Comparison of ENCODE assay signal across 1 cellular context in genomic region chr1:229572286-229572685, GRCh38.
TF ChIP-seq lines count a peak whose summit lies in the region.

No MANE protein-coding gene starts in this region.

TF ChIP-seq in HEK293, 187 proteins besides CTCF, POLR2A, EP300 and RAD21 (continued from another document):
- peak; percentile 94 for TF ChIP-seq TSHZ1 (tag by site-specific recombination; IDR thresholded peaks at IDR 0.05; ENCODE audit: borderline replicate concordance)
- TF ChIP-seq ZNF366 (tag by site-specific recombination; conservative IDR thresholded peaks at IDR 0.05), result peak; percentile 91
- peak; percentile 52 for TF ChIP-seq SP7 (tag by site-specific recombination; IDR thresholded peaks at IDR 0.05)
- no peak for TF ChIP-seq ZNF280D (tag by site-specific recombination; IDR thresholded peaks at IDR 0.05)
- TF ChIP-seq ZNF433 (tag by site-specific recombination; IDR thresholded peaks at IDR 0.05; ENCODE audit: low read depth), result no peak
- peak; percentile 75 for TF ChIP-seq FEZF1 (tag by site-specific recombination; IDR thresholded peaks at IDR 0.05)
- 0 out of 2 replicates have a peak, but pooled peaks have one; percentile 71 for TF ChIP-seq ZSCAN23 (tag by site-specific recombination; IDR thresholded peaks at IDR 0.05)
- TF ChIP-seq, protein P1, sequence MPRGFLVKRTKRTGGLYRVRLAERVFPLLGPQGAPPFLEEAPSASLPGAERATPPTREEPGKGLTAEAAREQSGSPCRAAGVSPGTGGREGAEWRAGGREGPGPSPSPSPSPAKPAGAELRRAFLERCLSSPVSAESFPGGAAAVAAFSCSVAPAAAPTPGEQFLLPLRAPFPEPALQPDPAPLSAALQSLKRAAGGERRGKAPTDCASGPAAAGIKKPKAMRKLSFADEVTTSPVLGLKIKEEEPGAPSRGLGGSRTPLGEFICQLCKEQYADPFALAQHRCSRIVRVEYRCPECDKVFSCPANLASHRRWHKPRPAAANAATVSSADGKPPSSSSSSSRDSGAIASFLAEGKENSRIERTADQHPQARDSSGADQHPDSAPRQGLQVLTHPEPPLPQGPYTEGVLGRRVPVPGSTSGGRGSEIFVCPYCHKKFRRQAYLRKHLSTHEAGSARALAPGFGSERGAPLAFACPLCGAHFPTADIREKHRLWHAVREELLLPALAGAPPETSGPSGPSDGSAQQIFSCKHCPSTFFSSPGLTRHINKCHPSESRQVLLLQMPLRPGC (tag by site-specific recombination; IDR thresholded peaks at IDR 0.05), result peak; percentile 90
- peak; percentile 87 for TF ChIP-seq WT1 (tag by site-specific recombination; IDR thresholded peaks at IDR 0.05)
- no peak for TF ChIP-seq ZNF488 (tag by site-specific recombination; IDR thresholded peaks at IDR 0.05)
- TF ChIP-seq ZNF324 (tag by site-specific recombination; IDR thresholded peaks at IDR 0.05), result 0 out of 2 replicates have a peak, but pooled peaks have one; percentile 30
- TF ChIP-seq ZNF639 (tag by site-specific recombination; IDR thresholded peaks at IDR 0.05), result peak; percentile 78; the same call in 1 of the 2 replicates
- TF ChIP-seq ZNF561 (tag by site-specific recombination; IDR thresholded peaks at IDR 0.05; ENCODE audit: borderline replicate concordance), result peak; percentile 81; the same call in 1 of the 2 replicates
- no peak for TF ChIP-seq ZNF132 (tag by site-specific recombination; IDR thresholded peaks at IDR 0.05; ENCODE audit: borderline replicate concordance)
